ENCODE assay signal across 5 cellular contexts in genomic region chr1:39554277-39554676, GRCh38.
"Had no signal": no experiment of that assay in that cellular context is flagged by ENCODE, and none has a peak within 500 bp of the region (broad histone marks: within the 10 kb centered on the region; RNA-seq: fewer than 3 reads in every experiment).

No MANE protein-coding gene starts in this region.

- H3K4me3 ChIP-seq: K562 had no signal

- H3K9ac ChIP-seq: KMS-11 had no signal

- H3K4me2 ChIP-seq: KMS-11 had no signal

- ATAC-seq: K562 had no signal

- DNase-seq: KBM-7, KG1 had no signal

- H3K27ac ChIP-seq: HL-60, KMS-11 had no signal
